Comparison of ENCODE assay signal across 1 cellular context in genomic region chr17:17641621-17642409, GRCh38.
TF ChIP-seq lines count a peak whose summit lies in the region.

No MANE protein-coding gene starts in this region.

TF ChIP-seq in HepG2, 621 proteins besides CTCF, POLR2A, EP300 and RAD21 (continued from another document and continues in another):
- TF ChIP-seq ZNF646 (CRISPR knock-in tag; IDR thresholded peaks at IDR 0.05) (no peak), KDM1A (CRISPR knock-in tag; IDR thresholded peaks at IDR 0.05) (no peak), ZBTB43 (CRISPR knock-in tag; conservative IDR thresholded peaks at IDR 0.05) (no peak), ZNF709 (CRISPR knock-in tag; IDR thresholded peaks at IDR 0.05) (no peak), GLI4 (CRISPR knock-in tag; IDR thresholded peaks at IDR 0.05; ENCODE audit: borderline replicate concordance) (no peak), PREB (CRISPR knock-in tag; IDR thresholded peaks at IDR 0.05) (no peak), PATZ1 (CRISPR knock-in tag; IDR thresholded peaks at IDR 0.05) (0 out of 2 replicates have a peak, but pooled peaks have one; percentile 24), ZNF432 (CRISPR knock-in tag; IDR thresholded peaks at IDR 0.05; ENCODE audit: borderline replicate concordance) (no peak), ZNF503 (CRISPR knock-in tag; IDR thresholded peaks at IDR 0.05) (no peak), DR1 (CRISPR knock-in tag; IDR thresholded peaks at IDR 0.05) (no peak), ZNF674 (CRISPR knock-in tag; IDR thresholded peaks at IDR 0.05; ENCODE audit: low read depth) (no peak), ZSCAN20 (CRISPR knock-in tag; IDR thresholded peaks at IDR 0.05; ENCODE audit: borderline replicate concordance) (no peak), ZBTB25 (CRISPR knock-in tag; IDR thresholded peaks at IDR 0.05) (no peak), ZNF558 (CRISPR knock-in tag; IDR thresholded peaks at IDR 0.05; ENCODE audit: borderline replicate concordance) (no peak), TEAD3 (CRISPR knock-in tag; optimal IDR thresholded peaks at IDR 0.05; ENCODE audit: borderline replicate concordance) (peak; percentile 67), SYNCRIP (IDR thresholded peaks at IDR 0.05; ENCODE audit: insufficient read depth, low read depth, low read length) (no peak), THRA (CRISPR knock-in tag; IDR thresholded peaks at IDR 0.05; ENCODE audit: borderline replicate concordance) (peak; percentile 15; the same call in 1 of the 2 replicates), PAX8 (CRISPR knock-in tag; IDR thresholded peaks at IDR 0.05; ENCODE audit: borderline replicate concordance) (no peak), ZFP36L2 (CRISPR knock-in tag; IDR thresholded peaks at IDR 0.05) (no peak), KMT2A (CRISPR knock-in tag; IDR thresholded peaks at IDR 0.05) (no peak), NFKB2 (CRISPR knock-in tag; IDR thresholded peaks at IDR 0.05; ENCODE audit: borderline replicate concordance) (no peak), GPBP1L1 (CRISPR knock-in tag; IDR thresholded peaks at IDR 0.05) (no peak), IKZF1 (IDR thresholded peaks at IDR 0.05) (no peak), FOXA1 (IDR thresholded peaks at IDR 0.05) (no peak), FOXA1 (CRISPR knock-in tag; IDR thresholded peaks at IDR 0.05) (no peak), TFAP4 (IDR thresholded peaks at IDR 0.05; ENCODE audit: borderline replicate concordance, low read depth) (no peak), GMEB2 (CRISPR knock-in tag; IDR thresholded peaks at IDR 0.05; ENCODE audit: low read depth) (no peak), ZNF710 (CRISPR knock-in tag; IDR thresholded peaks at IDR 0.05; ENCODE audit: borderline replicate concordance) (no peak), ZNF44 (CRISPR knock-in tag; IDR thresholded peaks at IDR 0.05) (no peak), FOXO1 (CRISPR knock-in tag; IDR thresholded peaks at IDR 0.05) (no peak), SNRNP70 (IDR thresholded peaks at IDR 0.05; ENCODE audit: low read depth, low read length) (no peak), ZNF580 (CRISPR knock-in tag; IDR thresholded peaks at IDR 0.05; ENCODE audit: borderline replicate concordance, low read depth) (no peak; the same call in 1 of the 2 replicates), ATAD3A (CRISPR knock-in tag; IDR thresholded peaks at IDR 0.05) (no peak)
